In the genomic region with DNA sequence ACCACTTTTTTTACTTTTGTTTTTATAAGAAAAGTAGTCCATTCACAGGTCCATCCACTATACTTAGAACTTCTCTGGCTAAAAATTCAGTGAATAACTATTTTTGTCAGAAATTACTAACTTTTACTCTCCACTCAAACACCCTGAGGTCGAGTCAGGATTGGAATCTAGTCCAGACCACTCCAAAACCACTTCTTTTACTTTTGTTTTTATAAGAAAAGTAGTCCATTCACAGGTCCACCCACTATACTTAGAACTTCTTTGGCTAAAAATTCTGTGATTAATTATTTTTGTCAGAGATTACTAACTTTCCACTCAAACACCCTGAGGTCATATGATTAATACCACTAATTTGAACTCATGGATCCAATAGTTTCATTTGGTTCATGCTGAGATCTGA, we compare ENCODE assay signal across 28 cellular contexts.
"Had no signal": no experiment of that assay in that cellular context is flagged by ENCODE, and none has a peak within 500 bp of the region (broad histone marks: within the 10 kb centered on the region; RNA-seq: fewer than 3 reads in every experiment).

No MANE protein-coding gene starts in this region.

- H3K27me3 ChIP-seq: neural progenitor cell, neutrophil, ovary, right atrium auricular region, right lobe of liver, stomach, testis, thyroid gland, upper lobe of right lung had no signal

- FAIRE-seq: urothelium cell line had no signal

- ATAC-seq: natural killer cell; right lobe of liver; stimulated activated naive B cell treated with anti-CD40 and anti-IgM and Interleukin-4, amounts not matched to agents 10 μg/mL and 1 μg/mL and 100 μg/mL, for 72 hours; stimulated activated naive CD8-positive, alpha-beta T cell treated with anti-CD3 and anti-CD28 coated beads, Interleukin-15, Interleukin-2, amounts not matched to agents 100 U/mL and 50 U/mL, for 24 hours; upper lobe of right lung had no signal

- H2AFZ ChIP-seq: neural progenitor cell had no signal

- H3K4me1 ChIP-seq: neural progenitor cell, right lobe of liver, testis, upper lobe of right lung had no signal

- H3K4me3 Mint-ChIP-seq: immature natural killer cell; mesothelial cell of epicardium; naive B cell; natural killer cell; nephron progenitor cell; neural progenitor cell; stimulated activated naive B cell treated with anti-CD40 and anti-IgM and Interleukin-4, amounts not matched to agents 10 μg/mL and 1 μg/mL and 100 μg/mL, for 72 hours had no signal

- DNase-seq: hypothalamus; immature natural killer cell; islet precursor cell; left ventricle myocardium inferior; mesendoderm; naive B cell; natural killer cell; nephron progenitor cell; occipital lobe; ovary; right lobe of liver; stimulated activated CD4-positive, alpha-beta T cell treated with anti-CD3 and anti-CD28 coated beads, Interleukin-15, amount 100 ng/mL, for 24 hours; stimulated activated CD4-positive, alpha-beta T cell treated with anti-CD3 and anti-CD28 coated beads, Interleukin-2, amount 100 ng/mL, for 24 hours; stimulated activated CD4-positive, alpha-beta T cell treated with anti-CD3 and anti-CD28 coated beads, Interleukin-4, amount 100 ng/mL, for 1 hour; stimulated activated naive B cell treated with anti-CD40 and anti-IgM and Interleukin-4, amounts not matched to agents 10 μg/mL and 1 μg/mL and 100 μg/mL, for 72 hours; stimulated activated naive CD8-positive, alpha-beta T cell treated with anti-CD3 and anti-CD28 coated beads, Interleukin-15, Interleukin-2, amounts not matched to agents 100 U/mL and 50 U/mL, for 24 hours; stomach; testis; thyroid gland; upper lobe of right lung had no signal

- H3K4me2 ChIP-seq: neural progenitor cell, smooth muscle cell had no signal

- H3K9me3 ChIP-seq: left ventricle myocardium inferior, neutrophil, ovary, right atrium auricular region, right lobe of liver, stomach, testis, thyroid gland, upper lobe of right lung had no signal

- H3K9me3 Mint-ChIP-seq: mesothelial cell of epicardium; natural killer cell; neural progenitor cell; stimulated activated naive B cell treated with anti-CD40 and anti-IgM and Interleukin-4, amounts not matched to agents 10 μg/mL and 1 μg/mL and 100 μg/mL, for 72 hours had no signal

- H3K36me3 ChIP-seq: left ventricle myocardium inferior, neural progenitor cell, neutrophil, ovary, right atrium auricular region, right lobe of liver, stomach, thyroid gland, upper lobe of right lung had no signal

- H3K27ac ChIP-seq: left ventricle myocardium inferior, neural progenitor cell, neutrophil, ovary, right atrium auricular region, right lobe of liver, stomach, testis, thyroid gland, upper lobe of right lung had no signal

- H3K36me3 Mint-ChIP-seq: immature natural killer cell; mesothelial cell of epicardium; naive B cell; natural killer cell; neural progenitor cell; stimulated activated naive B cell treated with anti-CD40 and anti-IgM and Interleukin-4, amounts not matched to agents 10 μg/mL and 1 μg/mL and 100 μg/mL, for 72 hours had no signal

- H3K9ac ChIP-seq: neural progenitor cell had no signal

- H3K4me1 Mint-ChIP-seq: immature natural killer cell; naive B cell; natural killer cell; nephron progenitor cell; neural progenitor cell; stimulated activated naive B cell treated with anti-CD40 and anti-IgM and Interleukin-4, amounts not matched to agents 10 μg/mL and 1 μg/mL and 100 μg/mL, for 72 hours had no signal

- H3K4me3 ChIP-seq: left ventricle myocardium inferior, lung, neural progenitor cell, ovary, right atrium auricular region, right lobe of liver, smooth muscle cell, stomach, testis, thyroid gland, upper lobe of right lung had no signal

- H3K27ac Mint-ChIP-seq: immature natural killer cell; mesothelial cell of epicardium; naive B cell; natural killer cell; nephron progenitor cell; neural progenitor cell; progenitor cell of endocrine pancreas; stimulated activated naive B cell treated with anti-CD40 and anti-IgM and Interleukin-4, amounts not matched to agents 10 μg/mL and 1 μg/mL and 100 μg/mL, for 72 hours had no signal
